ENCODE assay signal across 8 cellular contexts in the genomic region with DNA sequence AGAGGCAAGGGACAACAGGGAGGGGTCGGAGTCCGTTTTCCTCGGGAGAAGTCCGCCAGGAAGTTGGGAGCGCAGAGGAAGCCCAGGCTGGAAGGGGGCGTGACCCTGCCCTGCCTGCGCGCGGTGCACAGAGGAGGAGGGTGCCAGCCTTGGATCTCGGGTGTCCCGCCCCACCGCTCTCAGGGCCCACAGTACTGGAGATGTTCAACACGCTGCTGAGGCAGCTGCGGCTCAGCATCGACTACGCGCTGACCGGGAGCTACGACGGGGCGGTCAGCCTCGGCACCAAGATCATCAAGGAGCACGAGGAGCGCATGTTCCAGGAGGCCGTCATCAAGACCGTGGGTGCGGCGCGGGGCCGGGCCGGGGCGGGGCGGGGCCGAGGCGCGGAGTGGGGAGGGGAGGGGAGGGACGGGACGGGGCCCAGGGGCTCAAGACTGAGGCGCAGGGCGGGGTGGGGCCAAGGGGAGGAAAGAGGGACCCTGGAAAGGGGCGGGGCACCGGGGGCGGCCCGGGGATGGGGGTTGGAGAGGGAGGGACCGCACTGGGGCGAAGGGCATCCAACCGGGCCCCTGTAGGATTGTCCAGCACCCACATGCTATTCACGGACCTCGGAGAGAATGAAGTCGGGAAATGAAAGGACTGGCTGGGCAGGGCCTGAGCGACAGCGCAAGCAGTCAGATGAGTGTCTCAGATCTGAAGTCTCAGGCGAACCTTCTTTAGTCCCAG. TPM values are rescaled to one million over a fixed set of nuclear protein-coding genes. Genes with fewer than 3 reads are reported as not detected.
A peak's percentile ranks its signal among the peaks of the same experiment; 100 is the strongest.
DNase-seq lines count a peak whose midpoint lies in the region; ATAC-seq lines count a peak whose summit lies in the region.

No MANE protein-coding gene starts in this region.

- H3K4me3 ChIP-seq in HUES48 (ENCODE audit: low read depth, low read length) (peak overlapping the region; percentile 49), iPS-18c (ENCODE audit: insufficient read depth, low read depth, low read length) (peak overlapping the region; percentile 9; the same call in 1 of the 2 replicates), MG63 (no peak overlapping the region)

- no peak for DNase-seq in activated naive CD8-positive, alpha-beta T cell treated with anti-CD3 and anti-CD28 coated beads, Interleukin-2, amount 10 ng/mL, durations not matched to agents 7 days and 5 days
- peak; percentile 13 for DNase-seq in stimulated activated CD4-positive, alpha-beta T cell treated with anti-CD3 and anti-CD28 coated beads, Interleukin-4, amount 100 ng/mL, for 24 hours
- DNase-seq in MG63 (no peak), NOMO-1 treated with DMSO at 0.1 percent for 48 hours (lab: John Stamatoyannopoulos, UW; ENCODE audit: unreplicated experiment) (no peak), NCI-H1105 treated with DMSO at 0.1 percent for 48 hours (lab: John Stamatoyannopoulos, UW) (no peak)

- peak overlapping the region; percentile 40 for H3K27ac ChIP-seq in HUES48 (ENCODE audit: low read depth, low read length)

- H3K9ac ChIP-seq in HUES48 (ENCODE audit: low read depth, low read length): no peak overlapping the region

- H3K27me3 ChIP-seq in HUES48 (ENCODE audit: control insufficient read depth, insufficient read depth, low read length) (peaks cover 27% of the 10 kb centered on the region), MG63 (peaks cover 9% of the 10 kb centered on the region; the same call in 1 of the 2 replicates)

- H3K27me3 Mint-ChIP-seq in activated naive CD8-positive, alpha-beta T cell treated with anti-CD3 and anti-CD28 coated beads, Interleukin-2, amount 10 ng/mL, durations not matched to agents 7 days and 5 days: peaks cover 61% of the 10 kb centered on the region

- H3K4me1 ChIP-seq in HUES48 (ENCODE audit: control insufficient read depth, insufficient read depth, low read length): peaks cover 3% of the 10 kb centered on the region; the same call in 1 of the 2 replicates

- POLR2A ChIA-PET in activated naive CD8-positive, alpha-beta T cell treated with anti-CD3 and anti-CD28 coated beads, Interleukin-2, amount 10 ng/mL, durations not matched to agents 7 days and 5 days (lab: Charles Lee): interaction anchor here (1.0 kb wide), 1 partner anchor 156 kb away, joined by 3 read pairs; no protein-coding TSS in a partner anchor

- 0 out of 2 replicates have a peak, but pooled peaks cover 6% of the 10 kb centered on the region for H3K36me3 ChIP-seq in HUES48 (ENCODE audit: control insufficient read depth, insufficient read depth, low read length)
- no peaks in the 10 kb centered on the region for H3K36me3 ChIP-seq in MG63

- peaks cover 7% of the 10 kb centered on the region for H3K4me1 Mint-ChIP-seq in activated naive CD8-positive, alpha-beta T cell treated with anti-CD3 and anti-CD28 coated beads, Interleukin-2, amount 10 ng/mL, durations not matched to agents 7 days and 5 days

- H3K9me3 Mint-ChIP-seq in activated naive CD8-positive, alpha-beta T cell treated with anti-CD3 and anti-CD28 coated beads, Interleukin-2, amount 10 ng/mL, durations not matched to agents 7 days and 5 days: no peaks in the 10 kb centered on the region

- H3K36me3 Mint-ChIP-seq in activated naive CD8-positive, alpha-beta T cell treated with anti-CD3 and anti-CD28 coated beads, Interleukin-2, amount 10 ng/mL, durations not matched to agents 7 days and 5 days: no peaks in the 10 kb centered on the region

- no peak for ATAC-seq in activated naive CD8-positive, alpha-beta T cell treated with anti-CD3 and anti-CD28 coated beads, Interleukin-2, amount 10 ng/mL, durations not matched to agents 7 days and 5 days (ENCODE audit: low read depth)
- no peak for ATAC-seq in HG03175 (IDR thresholded peaks at IDR 0.05; ENCODE audit: unreplicated experiment)

- H3K4me3 Mint-ChIP-seq in activated naive CD8-positive, alpha-beta T cell treated with anti-CD3 and anti-CD28 coated beads, Interleukin-2, amount 10 ng/mL, durations not matched to agents 7 days and 5 days: peak overlapping the region; percentile 64

- no peak overlapping the region for H3K27ac Mint-ChIP-seq in activated naive CD8-positive, alpha-beta T cell treated with anti-CD3 and anti-CD28 coated beads, Interleukin-2, amount 10 ng/mL, durations not matched to agents 7 days and 5 days

- H3K9me3 ChIP-seq in HUES48 (ENCODE audit: control insufficient read depth, insufficient read depth, low read length) (no peaks in the 10 kb centered on the region), iPS-18c (ENCODE audit: control insufficient read depth, insufficient read depth, low read length) (no peaks in the 10 kb centered on the region), MG63 (no peaks in the 10 kb centered on the region)

RNA-seq across cellular contexts. Expression of gene POMC, which starts 36.6 kb away (rescaled TPM):
- total RNA-seq in activated naive CD8-positive, alpha-beta T cell treated with anti-CD3 and anti-CD28 coated beads, Interleukin-2, amount 10 ng/mL, durations not matched to agents 7 days and 5 days: 1 to 10 TPM; 6.1 to 6.4 TPM
- not detected in 2 replicates for total RNA-seq in MG63 (2014; rRNA removed; shearing (Covaris generic); ENCODE audit: low replicate concordance)
